9 cellular contexts compared by ENCODE assay signal in genomic region chr15:68224546-68225250, GRCh38. TPM values are rescaled to one million over a fixed set of nuclear protein-coding genes. Genes with fewer than 3 reads are reported as not detected.
DNase-seq lines count a peak whose midpoint lies in the region; ATAC-seq and TF ChIP-seq lines count a peak whose summit lies in the region.
"Had no signal": no experiment of that assay in that cellular context is flagged by ENCODE, and none has a peak within 500 bp of the region (broad histone marks: within the 10 kb centered on the region; RNA-seq: fewer than 3 reads in every experiment).

No MANE protein-coding gene starts in this region.

- intact Hi-C loops in left cardiac atrium (cut with DNase I) (no loop called here), cardiac septum (cut with DNase I) (no loop called here), esophagus muscularis mucosa (cut with DNase I) (no loop called here)

- H3K27me3 ChIP-seq in esophagus muscularis mucosa, result no peaks in the 10 kb centered on the region

- TF ChIP-seq EP300 in esophagus muscularis mucosa (IDR thresholded peaks at IDR 0.05), result no peak

- H3K4me3 ChIP-seq in esophagus muscularis mucosa, result no peak overlapping the region
- H3K4me3 ChIP-seq in foreskin fibroblast (ENCODE audit: low read depth in 1 of 2, low read length in 2 of 2), result no peak overlapping the region
- no peak overlapping the region for H3K4me3 ChIP-seq in coronary artery

- WGBS in esophagus muscularis mucosa, result 68% methylated on average over 3 of the region's 3 CpGs

- ATAC-seq in left cardiac atrium, result no peak
- ATAC-seq in HG03175 (IDR thresholded peaks at IDR 0.05; ENCODE audit: unreplicated experiment), result no peak
- no peak for ATAC-seq in HG03354 (IDR thresholded peaks at IDR 0.05; ENCODE audit: poor library complexity, severe bottlenecking, unreplicated experiment)

- TF ChIP-seq POLR2A in esophagus muscularis mucosa (IDR thresholded peaks at IDR 0.05; ENCODE audit: low read depth), result no peak

- H3K27ac ChIP-seq in esophagus muscularis mucosa (replicated peaks in 1 of 4), result no peak overlapping the region
- no peak overlapping the region for H3K27ac ChIP-seq in coronary artery

- TF ChIP-seq CTCF in esophagus muscularis mucosa (IDR thresholded peaks at IDR 0.05) (no peak), foreskin fibroblast (IDR thresholded peaks at IDR 0.05; ENCODE audit: low read depth, low read length) (no peak), coronary artery (IDR thresholded peaks at IDR 0.05) (no peak)

- no peaks in the 10 kb centered on the region for H3K36me3 ChIP-seq in esophagus muscularis mucosa

- peak; percentile 17 for DNase-seq in left cardiac atrium
- no peak for DNase-seq in cardiac septum (ENCODE audit: low spot score)
- peak; percentile 20 for DNase-seq in NCI-H524 treated with DMSO at 0.1 percent for 48 hours (lab: John Stamatoyannopoulos, UW)
- DNase-seq in esophagus muscularis mucosa (ENCODE audit: extremely low spot score), result peak; percentile 72
- DNase-seq in foreskin fibroblast, result no peak
- no peak for DNase-seq in coronary artery (ENCODE audit: low spot score)
- DNase-seq: activated CD4-positive, alpha-beta T cell treated with anti-CD3 and anti-CD28 coated beads, Interleukin-2, amount 50 U/mL, for 1 hour had no signal

- H3K4me1 ChIP-seq in esophagus muscularis mucosa, result peaks cover 10 to 21% (median 16%) of the 10 kb centered on the region in 4 donors

- no peaks in the 10 kb centered on the region for H3K9me3 ChIP-seq in esophagus muscularis mucosa

RNA-seq across cellular contexts. Expression of gene CLN6, which starts 4.8 kb away (rescaled TPM):
- total RNA-seq in left cardiac atrium (10 to 100 TPM; 10.7 to 12.3 TPM), cardiac septum (8.5 TPM), esophagus muscularis mucosa (10 to 100 TPM; 13.4 to 18.2 (median 16.1) TPM)

RNA-seq across cellular contexts. Expression of gene CALML4, which starts 19.6 kb away (rescaled TPM):
- total RNA-seq in left cardiac atrium, result 1 to 10 TPM; 3.7 to 4.3 TPM
- total RNA-seq in cardiac septum, result 1.6 TPM
- 10 to 100 TPM; 14.2 to 45.8 (median 32.1) TPM for total RNA-seq in esophagus muscularis mucosa

RNA-seq across cellular contexts. Expression of gene FEM1B, which starts 52.8 kb away (rescaled TPM):
- total RNA-seq in left cardiac atrium (10 to 100 TPM; 41.1 to 69.7 TPM), cardiac septum (114 TPM), esophagus muscularis mucosa (10 to 100 TPM; 53.1 to 71.5 (median 56.5) TPM)

Comparison
In these comparisons a context has a peak if more than half of its experiments do, and no peak if none do; other contexts are left out.
1. DNase-seq: peak in left cardiac atrium (single experiment), NCI-H524 treated with DMSO at 0.1 percent for 48 hours (single experiment) and esophagus muscularis mucosa (single experiment); none in cardiac septum (single experiment), foreskin fibroblast (0 of 2) and coronary artery (single experiment).